1 cellular context compared by ENCODE assay signal in the genomic region with DNA sequence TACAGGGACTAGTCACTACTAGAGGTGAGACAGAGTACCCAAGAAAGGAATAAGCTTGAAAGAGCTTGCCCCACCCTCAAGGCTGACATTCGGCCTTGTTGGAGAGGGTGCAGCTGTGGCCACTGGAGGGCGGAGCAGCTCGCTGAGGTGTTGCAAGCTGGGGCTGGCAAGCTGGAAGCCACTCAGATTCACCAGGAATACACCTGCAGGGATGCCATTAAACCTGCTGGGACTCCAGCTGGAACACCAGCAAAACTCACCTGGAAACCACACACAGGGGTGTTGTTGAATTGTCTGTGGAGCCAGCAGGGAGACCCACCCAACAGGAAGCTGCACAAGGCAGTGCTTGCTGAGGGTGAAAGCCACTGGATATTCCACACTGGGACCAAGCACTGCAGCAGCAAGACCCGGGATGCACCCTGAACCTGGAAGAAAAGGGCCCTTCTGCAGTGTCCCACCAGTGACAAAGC.
TF ChIP-seq lines count a peak whose summit lies in the region.

No MANE protein-coding gene starts in this region.

TF ChIP-seq in WTC11, 78 proteins besides CTCF, POLR2A, EP300 and RAD21 (continued from another document):
- TF ChIP-seq, protein P1, sequence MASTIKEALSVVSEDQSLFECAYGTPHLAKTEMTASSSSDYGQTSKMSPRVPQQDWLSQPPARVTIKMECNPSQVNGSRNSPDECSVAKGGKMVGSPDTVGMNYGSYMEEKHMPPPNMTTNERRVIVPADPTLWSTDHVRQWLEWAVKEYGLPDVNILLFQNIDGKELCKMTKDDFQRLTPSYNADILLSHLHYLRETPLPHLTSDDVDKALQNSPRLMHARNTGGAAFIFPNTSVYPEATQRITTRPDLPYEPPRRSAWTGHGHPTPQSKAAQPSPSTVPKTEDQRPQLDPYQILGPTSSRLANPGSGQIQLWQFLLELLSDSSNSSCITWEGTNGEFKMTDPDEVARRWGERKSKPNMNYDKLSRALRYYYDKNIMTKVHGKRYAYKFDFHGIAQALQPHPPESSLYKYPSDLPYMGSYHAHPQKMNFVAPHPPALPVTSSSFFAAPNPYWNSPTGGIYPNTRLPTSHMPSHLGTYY (CRISPR knock-in tag; IDR thresholded peaks at IDR 0.05): 0 out of 2 replicates have a peak, but pooled peaks have one; percentile 18
- TF ChIP-seq PRRX2 (CRISPR knock-in tag; IDR thresholded peaks at IDR 0.05): peak; percentile 33; the same call in 1 of the 2 replicates
